In genomic region chr17:81273698-81274470, GRCh38 we compare ENCODE assay signal across 16 cellular contexts. TPM values are rescaled to one million over a fixed set of nuclear protein-coding genes. Genes with fewer than 3 reads are reported as not detected.
DNase-seq lines count a peak whose midpoint lies in the region; ATAC-seq, FAIRE-seq and TF ChIP-seq lines count a peak whose summit lies in the region.
"Had no signal": no experiment of that assay in that cellular context is flagged by ENCODE, and none has a peak within 500 bp of the region (broad histone marks: within the 10 kb centered on the region; RNA-seq: fewer than 3 reads in every experiment).

No MANE protein-coding gene starts in this region.

- TF ChIP-seq RAD21 in K562 (CRISPR knock-in tag; conservative IDR thresholded peaks at IDR 0.05 in 1 of 2, IDR thresholded peaks at IDR 0.05 in 1 of 2), result no peak

- no peak for TF ChIP-seq POLR2A in K562 (conservative IDR thresholded peaks at IDR 0.05)
- TF ChIP-seq POLR2A in vagina (IDR thresholded peaks at IDR 0.05), result no peak

- intact Hi-C loops in Right ventricle myocardium inferior (cut with DNase I), result no loop called here
- intact Hi-C loops in K562 (cut with micrococcal nuclease), result no loop called here
- intact Hi-C loops in vagina (cut with DNase I), result no loop called here

- H3K27ac ChIP-seq in right atrium auricular region (no peak overlapping the region), K562 (ENCODE audit: extremely low read depth, low read depth, low read length) (no peak overlapping the region), neutrophil (peak overlapping the region; percentile 82), vagina (no peak overlapping the region)

- no peaks in the 10 kb centered on the region for H3K9me3 ChIP-seq in right atrium auricular region
- H3K9me3 ChIP-seq in Loucy (ENCODE audit: insufficient read depth, low read depth, low read length), result no peaks in the 10 kb centered on the region
- no peaks in the 10 kb centered on the region for H3K9me3 ChIP-seq in K562 (replicated peaks; ENCODE audit: control insufficient read depth, insufficient read depth, low read depth, low read length)
- no peaks in the 10 kb centered on the region for H3K9me3 ChIP-seq in neutrophil
- H3K9me3 ChIP-seq in vagina, result no peaks in the 10 kb centered on the region
- H3K9me3 ChIP-seq: BLaER1 had no signal

- peaks cover 0 to 22% of the 10 kb centered on the region in 2 donors for H3K4me1 ChIP-seq in right atrium auricular region
- H3K4me1 ChIP-seq in Loucy (ENCODE audit: insufficient read depth, low read length, poor library complexity, severe bottlenecking), result peaks cover 29% of the 10 kb centered on the region
- peaks cover 0 to 29% of the 10 kb centered on the region in 2 experiments; a peak in 2 of 5 replicates for H3K4me1 ChIP-seq in K562 (replicated peaks in 1 of 2; ENCODE audit: control insufficient read depth in 2 of 2, insufficient read depth in 2 of 2, low read length in 2 of 2)
- H3K4me1 ChIP-seq in neutrophil (ENCODE audit: control insufficient read depth in 1 of 2, insufficient read depth in 1 of 2, low read depth in 1 of 2, low read length in 1 of 2), result peaks cover 53 to 54% of the 10 kb centered on the region in 2 experiments
- H3K4me1 ChIP-seq in vagina, result peaks cover 15% of the 10 kb centered on the region

- H3K9ac ChIP-seq in Loucy (ENCODE audit: low read depth, low read length, poor library complexity, severe bottlenecking) (peak overlapping the region; percentile 70), K562 (ENCODE audit: insufficient read depth in 1 of 2, low read depth in 2 of 2, low read length in 2 of 2) (peak overlapping the region in 1 of 2 experiments; percentile 58; a peak in 2 of 4 replicates)
- H3K9ac ChIP-seq: BLaER1 had no signal

- H3K79me2 ChIP-seq in Loucy (ENCODE audit: insufficient read depth, low read length) (peaks cover 2% of the 10 kb centered on the region; the same call in 1 of the 2 replicates), K562 (ENCODE audit: control insufficient read depth, insufficient read depth, low read length) (no peaks in the 10 kb centered on the region)

- no peaks in the 10 kb centered on the region for H3K27me3 ChIP-seq in right atrium auricular region
- no peaks in the 10 kb centered on the region for H3K27me3 ChIP-seq in Loucy (ENCODE audit: insufficient read depth, low read length, poor library complexity, severe bottlenecking)
- no peaks in the 10 kb centered on the region for H3K27me3 ChIP-seq in K562 (ENCODE audit: control insufficient read depth in 2 of 2, insufficient read depth in 2 of 2, low read length in 2 of 2)
- H3K27me3 ChIP-seq in neutrophil, result no peaks in the 10 kb centered on the region
- no peaks in the 10 kb centered on the region for H3K27me3 ChIP-seq in vagina
- H3K27me3 ChIP-seq: BLaER1 had no signal

- ATAC-seq in Right ventricle myocardium inferior (no peak), K562 (no peak), HG03442 (IDR thresholded peaks at IDR 0.05; ENCODE audit: unreplicated experiment) (no peak)
- ATAC-seq: HCT116 had no signal

- H3K36me3 ChIP-seq in right atrium auricular region, result peaks cover 47% of the 10 kb centered on the region
- peaks cover 26% of the 10 kb centered on the region; the same call in 1 of the 2 replicates for H3K36me3 ChIP-seq in Loucy (ENCODE audit: insufficient read depth, low read length)
- peaks cover 71% of the 10 kb centered on the region; the same call in 2 of the 3 replicates for H3K36me3 ChIP-seq in K562 (ENCODE audit: control insufficient read depth, insufficient read depth, low read length)
- peaks cover 78% of the 10 kb centered on the region for H3K36me3 ChIP-seq in neutrophil
- peaks cover 0 to 64% of the 10 kb centered on the region in 2 donors for H3K36me3 ChIP-seq in vagina

- H2AFZ ChIP-seq in Loucy (ENCODE audit: low read length) (no peak overlapping the region), K562 (ENCODE audit: low read depth, low read length) (no peak overlapping the region)

- H3K9me2 ChIP-seq in Loucy (replicated peaks; ENCODE audit: low read depth, low read length), result no peaks in the 10 kb centered on the region

- 86% methylated on average over 26 of the region's 31 CpGs for WGBS in K562 (ENCODE audit: insufficient coverage, low coverage, missing lambda C conversion rate)

- H4K20me1 ChIP-seq in Loucy (ENCODE audit: insufficient read depth, low read length, poor library complexity, severe bottlenecking), result no peaks in the 10 kb centered on the region
- H4K20me1 ChIP-seq in K562 (replicated peaks; ENCODE audit: control insufficient read depth, insufficient read depth, low read length), result no peaks in the 10 kb centered on the region

- BruUV-seq in K562 (replicated peaks; lab: Mats Ljungman, UMichigan), result no TSS peak

- FAIRE-seq in K562 (lab: Jason Lieb, UNC), result no peak
- FAIRE-seq: H54 had no signal

- peak overlapping the region; percentile 74 for H3K4me2 ChIP-seq in Loucy (ENCODE audit: low read depth, low read length, poor library complexity, severe bottlenecking)
- no peak overlapping the region for H3K4me2 ChIP-seq in K562 (ENCODE audit: insufficient read depth, low read length)

- H3K9me1 ChIP-seq in K562 (ENCODE audit: control insufficient read depth, insufficient read depth, low read length), result no peaks in the 10 kb centered on the region

- TF ChIP-seq CTCF in right atrium auricular region (IDR thresholded peaks at IDR 0.05) (no peak), Loucy (conservative IDR thresholded peaks at IDR 0.05; ENCODE audit: low read length) (no peak), K562 (IDR thresholded peaks at IDR 0.05 in 2 of 3, conservative IDR thresholded peaks at IDR 0.05 in 1 of 3; ENCODE audit: insufficient read depth in 2 of 3, low read depth in 1 of 3, low read length in 3 of 3) (no peak), neutrophil (IDR thresholded peaks at IDR 0.05) (no peak), vagina (IDR thresholded peaks at IDR 0.05) (no peak)

- H3K4me3 ChIP-seq in right atrium auricular region, result no peak overlapping the region
- H3K4me3 ChIP-seq in Loucy (ENCODE audit: low read length, poor library complexity, severe bottlenecking), result no peak overlapping the region
- no peak overlapping the region for H3K4me3 ChIP-seq in K562
- H3K4me3 ChIP-seq in neutrophil (ENCODE audit: low read depth in 1 of 2, low read length in 1 of 2), result no peak overlapping the region
- H3K4me3 ChIP-seq in vagina, result no peak overlapping the region
- H3K4me3 ChIP-seq: BLaER1 had no signal

- CTCF ChIA-PET in K562 (lab: Yijun Ruan, JAX; ENCODE audit: low intra/inter-chr PET ratio), result no interaction called here

- DNase-seq in Right ventricle myocardium inferior (ENCODE audit: missing footprints) (peak; percentile 17), right atrium auricular region (ENCODE audit: low spot score) (no peak), K562 (ENCODE audit: extremely low read depth in 1 of 4, low spot score in 3 of 4) (no peak), SIG-M5 treated with dmso at 0.1 percent for 504 hours (lab: John Stamatoyannopoulos, UW; ENCODE audit: unreplicated experiment) (no peak), vagina (ENCODE audit: extremely low spot score in 2 of 2) (no peak)
- DNase-seq: 8988T; AML-193; Calu3; CD4-positive, CD25-positive, alpha-beta regulatory T cell; DMS 273 treated with DMSO at 0.1 percent for 48 hours had no signal

- H3F3A ChIP-seq in Loucy (ENCODE audit: low read depth), result peaks cover 6% of the 10 kb centered on the region; the same call in 1 of the 2 replicates

- in situ Hi-C loops in K562 (cut with MboI), result no loop called here

- TF ChIP-seq EP300 in K562 (IDR thresholded peaks at IDR 0.05; ENCODE audit: low read length), result no peak

- POLR2A ChIA-PET in K562 (lab: Yijun Ruan, JAX), result interaction anchor here (0.5 to 0.7 kb wide), 3 partner anchors 12 to 239 kb away, joined by 3 read pairs; no protein-coding TSS in a partner anchor

RNA-seq across cellular contexts. Expression of gene SLC38A10, which starts 21.2 kb away (rescaled TPM):
- total RNA-seq in Right ventricle myocardium inferior, result 44.6 TPM
- 10 to 100 TPM; 46.2 to 63.4 TPM for total RNA-seq in right atrium auricular region
- total RNA-seq in K562 (2011; cell fraction: chromatin; rRNA removed; ENCODE audit: low replicate concordance), result 96.2 and 235 TPM in 2 replicates
- 109 and 114 TPM in 2 replicates for total RNA-seq in K562 (2011; cell fraction: nucleolus; rRNA removed)
- total RNA-seq in K562 (2011; cell fraction: nucleoplasm; rRNA removed), result 104 and 132 TPM in 2 replicates
- 35.6 and 35.8 TPM in 2 replicates for total RNA-seq in K562 (2014; rRNA removed)
- total RNA-seq in K562 (2014; rRNA removed; fragmentation: Illumina TruSeq; extraction: Trizol), result 4.3 and 5.2 TPM in 2 replicates
- 15.5 and 16.1 TPM in 2 replicates for total RNA-seq in K562 (2015; rRNA removed; fragmentation: Illumina TruSeq; extraction: Trizol)
- 52.8 and 54.2 TPM in 2 replicates for total RNA-seq in K562 (2021)
- polyA plus RNA-seq in K562 (2011; rRNA removed), result 13.1 and 18.0 TPM in 2 replicates
- 18.4 and 29.4 TPM in 2 replicates for polyA plus RNA-seq in K562 (2011; cell fraction: cytosol; rRNA removed)
- polyA plus RNA-seq in K562 (2011; cell fraction: nucleus; rRNA removed), result 50.2 and 67.4 TPM in 2 replicates
- polyA plus RNA-seq in K562 (2012), result 38.9 and 86.6 TPM in 2 replicates
- polyA plus RNA-seq in K562 (2014; fragmentation: Illumina TruSeq; extraction: Trizol), result 13.8 and 24.0 TPM in 2 replicates
- polyA plus RNA-seq in K562 (2014; fragmentation: Nextera tagmentation; extraction: Ambion mirVana), result under 1 TPM; 0.45 to 0.92 TPM
- 31.7 and 32.1 TPM in 2 replicates for polyA plus RNA-seq in K562 (2014; rRNA removed)
- 16.9 and 24.8 TPM in 2 replicates for polyA minus RNA-seq in K562 (2011; rRNA and poly(A)+ RNA removed)
- polyA minus RNA-seq in K562 (2011; cell fraction: cytosol; rRNA and poly(A)+ RNA removed), result 54.3 and 65.3 TPM in 2 replicates
- polyA minus RNA-seq in K562 (2011; cell fraction: nucleus; rRNA and poly(A)+ RNA removed), result 28.7 and 33.2 TPM in 2 replicates
- total RNA-seq in vagina, result 67.5 TPM

RNA-seq across cellular contexts. Expression of gene NDUFAF8, which starts 34.8 kb away (rescaled TPM):
- total RNA-seq in Right ventricle myocardium inferior, result 58.0 TPM
- total RNA-seq in right atrium auricular region, result 10 to 100 TPM; 53.1 to 53.5 TPM
- 68.1 and 75.3 TPM in 2 replicates for total RNA-seq in K562 (2011; cell fraction: chromatin; rRNA removed; ENCODE audit: low replicate concordance)
- total RNA-seq in K562 (2011; cell fraction: nucleolus; rRNA removed), result 29.2 and 40.8 TPM in 2 replicates
- 60.6 and 70.4 TPM in 2 replicates for total RNA-seq in K562 (2011; cell fraction: nucleoplasm; rRNA removed)
- total RNA-seq in K562 (2014; rRNA removed), result 107 and 136 TPM in 2 replicates
- total RNA-seq in K562 (2014; rRNA removed; fragmentation: Illumina TruSeq; extraction: Trizol), result 102 and 107 TPM in 2 replicates
- total RNA-seq in K562 (2015; rRNA removed; fragmentation: Illumina TruSeq; extraction: Trizol), result 84.5 and 90.0 TPM in 2 replicates
- 83.7 and 87.1 TPM in 2 replicates for total RNA-seq in K562 (2021)
- polyA plus RNA-seq in K562 (2011; rRNA removed), result 88.8 and 116 TPM in 2 replicates
- 77.7 and 122 TPM in 2 replicates for polyA plus RNA-seq in K562 (2011; cell fraction: cytosol; rRNA removed)
- 40.8 and 50.9 TPM in 2 replicates for polyA plus RNA-seq in K562 (2011; cell fraction: nucleus; rRNA removed)
- 37.9 and 163 TPM in 2 replicates for polyA plus RNA-seq in K562 (2012)
- 33.5 and 44.1 TPM in 2 replicates for polyA plus RNA-seq in K562 (2014; fragmentation: Illumina TruSeq; extraction: Trizol)
- polyA plus RNA-seq in K562 (2014; fragmentation: Nextera tagmentation; extraction: Ambion mirVana), result 10 to 100 TPM; 13.5 to 17.4 TPM
- 138 and 144 TPM in 2 replicates for polyA plus RNA-seq in K562 (2014; rRNA removed)
- polyA minus RNA-seq in K562 (2011; rRNA and poly(A)+ RNA removed), result 36.1 and 37.7 TPM in 2 replicates
- polyA minus RNA-seq in K562 (2011; cell fraction: cytosol; rRNA and poly(A)+ RNA removed), result 4.4 and 14.6 TPM in 2 replicates
- polyA minus RNA-seq in K562 (2011; cell fraction: nucleus; rRNA and poly(A)+ RNA removed), result 11.4 and 14.2 TPM in 2 replicates
- total RNA-seq in vagina, result 52.5 TPM

RNA-seq across cellular contexts. Expression of gene TEPSIN, which starts 35.0 kb away (rescaled TPM):
- total RNA-seq in Right ventricle myocardium inferior, result 11.1 TPM
- total RNA-seq in right atrium auricular region, result 10 to 100 TPM; 12.3 to 14.3 TPM
- 40.8 and 141 TPM in 2 replicates for total RNA-seq in K562 (2011; cell fraction: chromatin; rRNA removed; ENCODE audit: low replicate concordance)
- 87.2 and 95.9 TPM in 2 replicates for total RNA-seq in K562 (2011; cell fraction: nucleolus; rRNA removed)
- 46.2 and 50.4 TPM in 2 replicates for total RNA-seq in K562 (2011; cell fraction: nucleoplasm; rRNA removed)
- 10.0 and 18.0 TPM in 2 replicates for total RNA-seq in K562 (2014; rRNA removed)
- total RNA-seq in K562 (2014; rRNA removed; fragmentation: Illumina TruSeq; extraction: Trizol), result 1.8 and 2.1 TPM in 2 replicates
- total RNA-seq in K562 (2015; rRNA removed; fragmentation: Illumina TruSeq; extraction: Trizol), result 5.1 and 5.7 TPM in 2 replicates
- total RNA-seq in K562 (2021), result 24.8 and 29.8 TPM in 2 replicates
- 6.6 and 9.8 TPM in 2 replicates for polyA plus RNA-seq in K562 (2011; rRNA removed)
- 8.0 and 15.3 TPM in 2 replicates for polyA plus RNA-seq in K562 (2011; cell fraction: cytosol; rRNA removed)
- 105 and 184 TPM in 2 replicates for polyA plus RNA-seq in K562 (2011; cell fraction: nucleus; rRNA removed)
- polyA plus RNA-seq in K562 (2012), result 12.5 and 21.3 TPM in 2 replicates
- polyA plus RNA-seq in K562 (2014; fragmentation: Illumina TruSeq; extraction: Trizol), result 5.3 and 7.2 TPM in 2 replicates
- under 1 TPM; 0.80 to 0.81 TPM for polyA plus RNA-seq in K562 (2014; fragmentation: Nextera tagmentation; extraction: Ambion mirVana)
- 15.2 and 22.7 TPM in 2 replicates for polyA plus RNA-seq in K562 (2014; rRNA removed)
- polyA minus RNA-seq in K562 (2011; rRNA and poly(A)+ RNA removed), result 3.7 and 4.7 TPM in 2 replicates
- polyA minus RNA-seq in K562 (2011; cell fraction: cytosol; rRNA and poly(A)+ RNA removed), result 4.6 and 6.4 TPM in 2 replicates
- polyA minus RNA-seq in K562 (2011; cell fraction: nucleus; rRNA and poly(A)+ RNA removed), result 37.2 and 42.8 TPM in 2 replicates
- 35.4 TPM for total RNA-seq in vagina

RNA-seq across cellular contexts. Expression of gene CEP131, which starts 51.1 kb away (rescaled TPM):
- total RNA-seq in Right ventricle myocardium inferior, result 8.9 TPM
- total RNA-seq in right atrium auricular region, result 1 to 10 TPM; 5.5 to 6.2 TPM
- 15.6 and 46.2 TPM in 2 replicates for total RNA-seq in K562 (2011; cell fraction: chromatin; rRNA removed; ENCODE audit: low replicate concordance)
- 30.3 and 31.2 TPM in 2 replicates for total RNA-seq in K562 (2011; cell fraction: nucleolus; rRNA removed)
- total RNA-seq in K562 (2011; cell fraction: nucleoplasm; rRNA removed), result 11.7 and 22.0 TPM in 2 replicates
- total RNA-seq in K562 (2014; rRNA removed), result 18.3 and 21.2 TPM in 2 replicates
- total RNA-seq in K562 (2014; rRNA removed; fragmentation: Illumina TruSeq; extraction: Trizol), result 0.99 and 1.2 TPM in 2 replicates
- total RNA-seq in K562 (2015; rRNA removed; fragmentation: Illumina TruSeq; extraction: Trizol), result 6.3 and 8.8 TPM in 2 replicates
- total RNA-seq in K562 (2021), result 14.9 and 16.7 TPM in 2 replicates
- 2.3 and 4.7 TPM in 2 replicates for polyA plus RNA-seq in K562 (2011; rRNA removed)
- polyA plus RNA-seq in K562 (2011; cell fraction: cytosol; rRNA removed), result 3.2 and 5.1 TPM in 2 replicates
- 21.2 and 39.0 TPM in 2 replicates for polyA plus RNA-seq in K562 (2011; cell fraction: nucleus; rRNA removed)
- 16.5 and 26.3 TPM in 2 replicates for polyA plus RNA-seq in K562 (2012)
- polyA plus RNA-seq in K562 (2014; fragmentation: Illumina TruSeq; extraction: Trizol), result 1.7 and 5.3 TPM in 2 replicates
- under 1 TPM; 0.24 to 0.34 TPM for polyA plus RNA-seq in K562 (2014; fragmentation: Nextera tagmentation; extraction: Ambion mirVana)
- 12.4 and 17.1 TPM in 2 replicates for polyA plus RNA-seq in K562 (2014; rRNA removed)
- 1.1 and 1.4 TPM in 2 replicates for polyA minus RNA-seq in K562 (2011; rRNA and poly(A)+ RNA removed)
- 4.2 and 7.9 TPM in 2 replicates for polyA minus RNA-seq in K562 (2011; cell fraction: cytosol; rRNA and poly(A)+ RNA removed)
- polyA minus RNA-seq in K562 (2011; cell fraction: nucleus; rRNA and poly(A)+ RNA removed), result 7.3 and 8.8 TPM in 2 replicates
- total RNA-seq in vagina, result 6.1 TPM
